8 cellular contexts compared by ENCODE assay signal in the genomic region with DNA sequence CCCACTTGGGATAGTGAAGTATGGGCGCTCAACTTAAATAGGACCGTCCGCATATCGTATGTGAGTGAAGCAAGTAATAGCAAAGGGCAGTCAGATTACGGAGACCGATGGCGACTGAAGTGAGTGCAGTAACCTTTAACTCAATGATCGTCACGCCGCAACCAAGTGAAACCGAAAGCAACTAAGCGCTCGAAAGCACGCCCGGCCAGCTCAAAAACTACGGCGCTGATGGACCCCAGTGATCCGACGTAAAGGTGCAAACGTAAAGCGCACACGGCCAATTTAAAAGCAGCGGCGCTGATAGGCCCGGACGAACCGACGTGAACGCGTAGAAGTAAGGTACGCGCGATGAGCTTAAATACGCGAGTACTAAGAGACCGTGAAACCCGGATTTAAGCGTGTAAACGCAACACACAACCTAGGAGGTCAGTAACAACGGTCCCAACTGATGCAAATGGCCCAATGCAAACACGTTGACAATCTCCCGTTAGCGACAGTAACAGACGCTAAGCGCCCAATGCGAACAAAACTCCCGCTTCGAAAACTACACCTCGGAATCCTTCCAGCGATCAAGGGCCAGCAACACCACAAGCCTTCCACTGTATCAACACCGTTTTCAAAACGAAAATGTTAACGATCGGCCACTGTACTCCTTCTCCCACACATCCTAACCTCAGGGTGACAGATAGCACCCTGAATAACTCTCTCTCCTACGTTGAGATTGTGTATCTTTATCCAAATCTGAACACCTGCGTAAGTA. TPM values are rescaled to one million over a fixed set of nuclear protein-coding genes. Genes with fewer than 3 reads are reported as not detected.
DNase-seq lines count a peak whose midpoint lies in the region; ATAC-seq and TF ChIP-seq lines count a peak whose summit lies in the region.

No MANE protein-coding gene starts in this region.

- no peak overlapping the region for H3K4me2 ChIP-seq in neural cell (ENCODE audit: low read length)

- no peaks in the 10 kb centered on the region for H3F3A ChIP-seq in neural cell (ENCODE audit: insufficient read depth, low read length, poor library complexity, severe bottlenecking)

- H3K27me3 ChIP-seq in RWPE2 (ENCODE audit: insufficient read depth, poor library complexity, severe bottlenecking) (no peaks in the 10 kb centered on the region), neural cell (ENCODE audit: insufficient read depth, low read depth, low read length) (peaks cover 8% of the 10 kb centered on the region)

- peak; percentile 62 for TF ChIP-seq EP300 in neural cell (conservative IDR thresholded peaks at IDR 0.05; ENCODE audit: poor library complexity, severe bottlenecking)

- H3K27ac ChIP-seq in RWPE2 (ENCODE audit: poor library complexity, severe bottlenecking) (peak overlapping the region; percentile 91), neural cell (ENCODE audit: low read length) (peak overlapping the region; percentile 79)

- peak overlapping the region; percentile 51 for H3K9ac ChIP-seq in neural cell (ENCODE audit: low read length)

- H3K4me1 Mint-ChIP-seq in stimulated activated naive CD8-positive, alpha-beta T cell treated with anti-CD3 and anti-CD28 coated beads, Interleukin-15, amount 100 ng/mL, for 72 hours: peaks cover 62% of the 10 kb centered on the region

- peak; percentile 99 for DNase-seq in DMS 273 treated with DMSO at 0.1 percent for 48 hours (lab: John Stamatoyannopoulos, UW)
- DNase-seq in Kasumi-1 (lab: John Stamatoyannopoulos, UW): peak; percentile 98
- DNase-seq in RWPE2 (ENCODE audit: low spot score): peak; percentile 81
- DNase-seq in activated effector memory CD4-positive, alpha-beta T cell treated with anti-CD3 and anti-CD28 coated beads, Interleukin-2, amount 50 U/mL, for 16 hours: peak; percentile 95
- DNase-seq in fibroblast of the conjunctiva (ENCODE audit: low read depth): peak; percentile 100
- DNase-seq in stimulated activated naive CD8-positive, alpha-beta T cell treated with anti-CD3 and anti-CD28 coated beads, Interleukin-15, amount 100 ng/mL, for 72 hours: peak; percentile 93 to 95

- no peaks in the 10 kb centered on the region for H3K9me2 ChIP-seq in neural cell (ENCODE audit: insufficient read depth, low read length)

- H3K4me3 ChIP-seq in RWPE2 (ENCODE audit: severe bottlenecking) (peak overlapping the region; percentile 47), neural cell (ENCODE audit: low read length) (peak overlapping the region; percentile 61)

- H3K27me3 Mint-ChIP-seq in stimulated activated naive CD8-positive, alpha-beta T cell treated with anti-CD3 and anti-CD28 coated beads, Interleukin-15, amount 100 ng/mL, for 72 hours: no peaks in the 10 kb centered on the region

- H2AFZ ChIP-seq in neural cell (ENCODE audit: low read depth, low read length): peak overlapping the region; percentile 4

- H3K36me3 ChIP-seq in RWPE2 (ENCODE audit: low read depth) (no peaks in the 10 kb centered on the region), neural cell (ENCODE audit: insufficient read depth, low read length) (no peaks in the 10 kb centered on the region)

- TF ChIP-seq RAD21 in neural cell (conservative IDR thresholded peaks at IDR 0.05): no peak

- H3K9me3 ChIP-seq in RWPE2 (ENCODE audit: severe bottlenecking) (no peaks in the 10 kb centered on the region), neural cell (ENCODE audit: low read length) (peaks cover 6% of the 10 kb centered on the region)

- H4K20me1 ChIP-seq in neural cell (ENCODE audit: insufficient read depth): no peaks in the 10 kb centered on the region

- peaks cover 16% of the 10 kb centered on the region for H3K4me1 ChIP-seq in RWPE2 (ENCODE audit: insufficient read depth, poor library complexity, severe bottlenecking)

- peak overlapping the region; percentile 100 for H3K27ac Mint-ChIP-seq in stimulated activated naive CD8-positive, alpha-beta T cell treated with anti-CD3 and anti-CD28 coated beads, Interleukin-15, amount 100 ng/mL, for 72 hours

- peak; percentile 76 for ATAC-seq in GM21576 (IDR thresholded peaks at IDR 0.05; ENCODE audit: unreplicated experiment)
- peak; percentile 68 for ATAC-seq in RWPE2 (ENCODE audit: low read depth)
- peak; percentile 87 for ATAC-seq in stimulated activated naive CD8-positive, alpha-beta T cell treated with anti-CD3 and anti-CD28 coated beads, Interleukin-15, amount 100 ng/mL, for 72 hours

- H3K9me3 Mint-ChIP-seq in stimulated activated naive CD8-positive, alpha-beta T cell treated with anti-CD3 and anti-CD28 coated beads, Interleukin-15, amount 100 ng/mL, for 72 hours: no peaks in the 10 kb centered on the region

- no peak for TF ChIP-seq CTCF in RWPE2 (IDR thresholded peaks at IDR 0.05; ENCODE audit: poor library complexity, severe bottlenecking)
- TF ChIP-seq CTCF in neural cell (IDR thresholded peaks at IDR 0.05; ENCODE audit: poor library complexity, severe bottlenecking): no peak

- no peaks in the 10 kb centered on the region for H3K79me2 ChIP-seq in neural cell (replicated peaks; ENCODE audit: insufficient read depth, low read length)

- H3K4me3 Mint-ChIP-seq in stimulated activated naive CD8-positive, alpha-beta T cell treated with anti-CD3 and anti-CD28 coated beads, Interleukin-15, amount 100 ng/mL, for 72 hours: peak overlapping the region; percentile 78 to 84

TF ChIP-seq in neural cell, 6 proteins besides CTCF, POLR2A, EP300 and RAD21:
- TF ChIP-seq POLR2AphosphoS5 (IDR thresholded peaks at IDR 0.05): peak; percentile 100
- TF ChIP-seq MXI1 (conservative IDR thresholded peaks at IDR 0.05; ENCODE audit: poor library complexity, severe bottlenecking): no peak
- peak; percentile 42 for TF ChIP-seq TAF1 (IDR thresholded peaks at IDR 0.05; ENCODE audit: low read depth)
- TF ChIP-seq EZH2 (IDR thresholded peaks at IDR 0.05; ENCODE audit: borderline replicate concordance, insufficient read depth, low read length, poor library complexity, severe bottlenecking): no peak
- TF ChIP-seq, protein P1, sequence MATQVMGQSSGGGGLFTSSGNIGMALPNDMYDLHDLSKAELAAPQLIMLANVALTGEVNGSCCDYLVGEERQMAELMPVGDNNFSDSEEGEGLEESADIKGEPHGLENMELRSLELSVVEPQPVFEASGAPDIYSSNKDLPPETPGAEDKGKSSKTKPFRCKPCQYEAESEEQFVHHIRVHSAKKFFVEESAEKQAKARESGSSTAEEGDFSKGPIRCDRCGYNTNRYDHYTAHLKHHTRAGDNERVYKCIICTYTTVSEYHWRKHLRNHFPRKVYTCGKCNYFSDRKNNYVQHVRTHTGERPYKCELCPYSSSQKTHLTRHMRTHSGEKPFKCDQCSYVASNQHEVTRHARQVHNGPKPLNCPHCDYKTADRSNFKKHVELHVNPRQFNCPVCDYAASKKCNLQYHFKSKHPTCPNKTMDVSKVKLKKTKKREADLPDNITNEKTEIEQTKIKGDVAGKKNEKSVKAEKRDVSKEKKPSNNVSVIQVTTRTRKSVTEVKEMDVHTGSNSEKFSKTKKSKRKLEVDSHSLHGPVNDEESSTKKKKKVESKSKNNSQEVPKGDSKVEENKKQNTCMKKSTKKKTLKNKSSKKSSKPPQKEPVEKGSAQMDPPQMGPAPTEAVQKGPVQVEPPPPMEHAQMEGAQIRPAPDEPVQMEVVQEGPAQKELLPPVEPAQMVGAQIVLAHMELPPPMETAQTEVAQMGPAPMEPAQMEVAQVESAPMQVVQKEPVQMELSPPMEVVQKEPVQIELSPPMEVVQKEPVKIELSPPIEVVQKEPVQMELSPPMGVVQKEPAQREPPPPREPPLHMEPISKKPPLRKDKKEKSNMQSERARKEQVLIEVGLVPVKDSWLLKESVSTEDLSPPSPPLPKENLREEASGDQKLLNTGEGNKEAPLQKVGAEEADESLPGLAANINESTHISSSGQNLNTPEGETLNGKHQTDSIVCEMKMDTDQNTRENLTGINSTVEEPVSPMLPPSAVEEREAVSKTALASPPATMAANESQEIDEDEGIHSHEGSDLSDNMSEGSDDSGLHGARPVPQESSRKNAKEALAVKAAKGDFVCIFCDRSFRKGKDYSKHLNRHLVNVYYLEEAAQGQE (IDR thresholded peaks at IDR 0.05; ENCODE audit: borderline replicate concordance): peak; percentile 67

RNA-seq across cellular contexts. Expression of a gene that starts 37.9 kb away (rescaled TPM):
- polyA plus RNA-seq in neural cell: 10.6 and 17.0 TPM in 2 replicates
- 12.4 and 15.5 TPM in 2 replicates for polyA minus RNA-seq in neural cell

Comparison
In these comparisons a context has a peak if more than half of its experiments do, and no peak if none do; other contexts are left out.
1. Peak in every context shown above with its lines: DNase-seq, ATAC-seq, H3K4me3 ChIP-seq and H3K27ac ChIP-seq.